ENCODE assay signal across 34 cellular contexts in genomic region chr3:9673752-9674151, GRCh38. TPM values are rescaled to one million over a fixed set of nuclear protein-coding genes. Genes with fewer than 3 reads are reported as not detected.
"Had no signal": no experiment of that assay in that cellular context is flagged by ENCODE, and none has a peak within 500 bp of the region (broad histone marks: within the 10 kb centered on the region; RNA-seq: fewer than 3 reads in every experiment).

No MANE protein-coding gene starts in this region.

- H3K27me3 ChIP-seq: adrenal gland, body of pancreas, brain microvascular endothelial cell, breast epithelium had no signal

- H3K9me3 ChIP-seq: adrenal gland, body of pancreas, breast epithelium had no signal

- ATAC-seq: activated CD8-positive, alpha-beta T cell treated with anti-CD3 and anti-CD28 coated beads for 36 hours; activated naive CD4-positive, alpha-beta T cell treated with anti-CD3 and anti-CD28 coated beads, Interleukin-2, amount 50 U/mL, for 72 hours; activated T-cell treated with anti-CD3 and anti-CD28 coated beads, Interleukin-2, amount 50 U/mL, for 4 hours; activated T-cell treated with anti-CD3 and anti-CD28 coated beads, Interleukin-2, amount 50 U/mL, for 72 hours; activated T-helper 17 cell treated with anti-CD3 and anti-CD28 coated beads, Interleukin-2, amount 50 U/mL, for 72 hours; body of pancreas had no signal

- H3K4me3 ChIP-seq: adrenal gland, body of pancreas, breast epithelium had no signal

- DNase-seq: activated B cell treated with CpG ODN at 0.5 μM for 24 hours; activated CD4-positive, alpha-beta memory T cell treated with anti-CD3 and anti-CD28 coated beads for 36 hours; activated CD4-positive, alpha-beta T cell treated with anti-CD3 and anti-CD28 coated beads for 4 hours; activated CD4-positive, alpha-beta T cell treated with anti-CD3 and anti-CD28 coated beads, Interleukin-2, amount 10 ng/mL, durations not matched to agents 24 days and 14 days; activated CD4-positive, alpha-beta T cell treated with anti-CD3 and anti-CD28 coated beads, Interleukin-2, amount 50 U/mL, for 1 hour; activated CD4-positive, alpha-beta T cell treated with anti-CD3 and anti-CD28 coated beads, Interleukin-2, amount 50 U/mL, for 4 hours; activated CD4-positive, CD25-positive, alpha-beta regulatory T cell treated with anti-CD3 and anti-CD28 coated beads, Interleukin-2, amount 50 U/mL, for 72 hours; activated CD8-positive, alpha-beta memory T cell treated with anti-CD3 and anti-CD28 coated beads, Interleukin-2, amount 50 U/mL, for 4 hours; activated CD8-positive, alpha-beta T cell treated with anti-CD3 and anti-CD28 coated beads for 36 hours; activated effector memory CD4-positive, alpha-beta T cell treated with anti-CD3 and anti-CD28 coated beads, Interleukin-2, amount 50 U/mL, for 16 hours; activated gamma-delta T cell treated with Interleukin-2 at 50 U/mL for 16 hours; activated naive CD4-positive, alpha-beta T cell; activated naive CD4-positive, alpha-beta T cell treated with anti-CD3 and anti-CD28 coated beads for 36 hours; activated naive CD4-positive, alpha-beta T cell treated with anti-CD3 and anti-CD28 coated beads, Interleukin-2, amount 50 U/mL, for 16 hours; activated naive CD8-positive, alpha-beta T cell treated with anti-CD3 and anti-CD28 coated beads for 36 hours; activated T-cell treated with anti-CD3 and anti-CD28 coated beads for 4 hours; activated T-cell treated with anti-CD3 and anti-CD28 coated beads, Interleukin-2, amount 50 U/mL, for 1 hour; activated T-cell treated with anti-CD3 and anti-CD28 coated beads, Interleukin-2, amount 50 U/mL, for 4 hours; activated T-cell treated with anti-CD3 and anti-CD28 coated beads, Interleukin-2, amount 50 U/mL, for 72 hours; adrenal gland; amniotic stem cell; aorta; body of pancreas; brain microvascular endothelial cell; caudate nucleus; cerebellar nuclear complex; T-helper 1 cell; T-helper 2 cell; T-helper 9 cell had no signal

- H3K27ac ChIP-seq: adrenal gland, body of pancreas, brain microvascular endothelial cell, breast epithelium, VCaP had no signal

RNA-seq across cellular contexts. Expression of gene CPNE9, which starts 29.9 kb away (rescaled TPM):
- total RNA-seq: activated CD4-positive, alpha-beta memory T cell treated with anti-CD3 and anti-CD28 coated beads for 36 hours; activated CD4-positive, alpha-beta T cell treated with anti-CD3 and anti-CD28 coated beads, Interleukin-2, amount 10 ng/mL, durations not matched to agents 24 days and 14 days; activated CD8-positive, alpha-beta T cell treated with anti-CD3 and anti-CD28 coated beads for 36 hours; activated naive CD4-positive, alpha-beta T cell treated with anti-CD3 and anti-CD28 coated beads for 36 hours; activated naive CD8-positive, alpha-beta T cell treated with anti-CD3 and anti-CD28 coated beads for 36 hours; activated T-helper 1 cell treated with anti-CD3 and anti-CD28 coated beads, Interleukin-12 subunit alpha, Interleukin-12 subunit beta, Interleukin-2, Interleukin-4 antibody, amounts not matched to agents 30 ng/mL and 10 ng/mL and 1 ng/mL, durations not matched to agents 14 hours and 24 hours and 36 hours; aorta; body of pancreas; breast epithelium had no signal
- polyA plus RNA-seq: aorta had no signal
